ENCODE assay signal across 10 cellular contexts in the genomic region with DNA sequence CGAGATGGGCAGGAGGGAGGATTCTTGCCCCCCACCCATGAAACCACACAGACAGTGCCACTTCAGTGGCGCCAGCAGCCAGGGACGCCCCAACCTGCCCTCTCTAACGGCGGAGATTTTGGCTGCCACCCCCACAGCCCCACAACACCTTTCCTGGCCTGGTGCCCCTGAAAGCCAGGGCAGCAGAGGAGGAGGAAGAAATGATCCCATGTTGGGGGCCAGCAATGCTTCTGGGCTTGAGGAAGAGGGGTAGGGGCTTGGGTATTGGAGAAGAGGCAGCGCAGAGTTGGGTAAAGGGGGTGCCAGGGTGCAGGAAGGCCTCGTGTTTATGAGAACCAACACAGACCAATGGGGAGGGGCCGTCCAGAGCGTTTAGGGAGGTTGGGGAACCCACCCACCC. TPM values are rescaled to one million over a fixed set of nuclear protein-coding genes. Genes with fewer than 3 reads are reported as not detected.
DNase-seq lines count a peak whose midpoint lies in the region; ATAC-seq and TF ChIP-seq lines count a peak whose summit lies in the region.
"Had no signal": no experiment of that assay in that cellular context is flagged by ENCODE, and none has a peak within 500 bp of the region (broad histone marks: within the 10 kb centered on the region; RNA-seq: fewer than 3 reads in every experiment).

No MANE protein-coding gene starts in this region.

- no peak for ATAC-seq in activated T-cell treated with anti-CD3 and anti-CD28 coated beads, Interleukin-2, amount 50 U/mL, for 72 hours (replicated peaks in 1 of 2)
- no peak for ATAC-seq in lower lobe of right lung
- ATAC-seq: left ventricle myocardium superior had no signal

- peaks cover 60% of the 10 kb centered on the region for H3K4me1 ChIP-seq in lower lobe of right lung
- H3K4me1 ChIP-seq in transverse colon, result peaks cover 45 to 63% (median 55%) of the 10 kb centered on the region in 4 donors

- peak overlapping the region; percentile 98 for H3K27ac Mint-ChIP-seq in activated T-cell treated with anti-CD3 and anti-CD28 coated beads, Interleukin-2, amount 50 U/mL, for 72 hours
- peak overlapping the region; percentile 68 for H3K27ac Mint-ChIP-seq in activated T-helper 2 cell treated with anti-CD3 and anti-CD28 coated beads, Interferon-gamma antibody, Interleukin-2, Interleukin-4, amounts not matched to agents 10 μg/mL and 5 μg/mL and 100 μg/mL, durations not matched to agents 14 hours and 24 hours and 36 hours

- H3K27me3 ChIP-seq in lower lobe of right lung (ENCODE audit: low read depth), result no peaks in the 10 kb centered on the region
- no peaks in the 10 kb centered on the region for H3K27me3 ChIP-seq in transverse colon

- H3K9me3 ChIP-seq in lower lobe of right lung (no peaks in the 10 kb centered on the region), transverse colon (no peaks in the 10 kb centered on the region)

- H3K4me3 ChIP-seq in lower lobe of right lung (peak overlapping the region; percentile 84), transverse colon (peak overlapping the region in 1 of 4 donors; percentile 90)

- WGBS in transverse colon (ENCODE audit: low coverage in 1 of 2), 2 donors, result 71 to 84% methylated on average over 4 to 9 of the region's 9 CpGs

- TF ChIP-seq POLR2A in transverse colon (IDR thresholded peaks at IDR 0.05), result no peak

- no peaks in the 10 kb centered on the region for H3K27me3 Mint-ChIP-seq in activated T-cell treated with anti-CD3 and anti-CD28 coated beads, Interleukin-2, amount 50 U/mL, for 72 hours (ENCODE audit: low read depth)
- H3K27me3 Mint-ChIP-seq in activated T-helper 2 cell treated with anti-CD3 and anti-CD28 coated beads, Interferon-gamma antibody, Interleukin-2, Interleukin-4, amounts not matched to agents 10 μg/mL and 5 μg/mL and 100 μg/mL, durations not matched to agents 14 hours and 24 hours and 36 hours (ENCODE audit: low read depth), result no peaks in the 10 kb centered on the region

- H3K4me3 Mint-ChIP-seq in activated T-cell treated with anti-CD3 and anti-CD28 coated beads, Interleukin-2, amount 50 U/mL, for 72 hours, result peak overlapping the region; percentile 90 to 97
- peak overlapping the region; percentile 94 for H3K4me3 Mint-ChIP-seq in activated T-helper 2 cell treated with anti-CD3 and anti-CD28 coated beads, Interferon-gamma antibody, Interleukin-2, Interleukin-4, amounts not matched to agents 10 μg/mL and 5 μg/mL and 100 μg/mL, durations not matched to agents 14 hours and 24 hours and 36 hours (ENCODE audit: low read depth)

- H3K27ac ChIP-seq in lower lobe of right lung (peak overlapping the region; percentile 36), transverse colon (peak overlapping the region; percentile 84 to 88 (median 87))

- H3K4me1 Mint-ChIP-seq in activated T-cell treated with anti-CD3 and anti-CD28 coated beads, Interleukin-2, amount 50 U/mL, for 72 hours (ENCODE audit: low read depth), result peaks cover 49% of the 10 kb centered on the region
- H3K4me1 Mint-ChIP-seq in activated T-helper 2 cell treated with anti-CD3 and anti-CD28 coated beads, Interferon-gamma antibody, Interleukin-2, Interleukin-4, amounts not matched to agents 10 μg/mL and 5 μg/mL and 100 μg/mL, durations not matched to agents 14 hours and 24 hours and 36 hours (ENCODE audit: low read depth), result peaks cover 18% of the 10 kb centered on the region

- peaks cover 0 to 2% of the 10 kb centered on the region in 2 donors for H3K9me3 Mint-ChIP-seq in activated T-cell treated with anti-CD3 and anti-CD28 coated beads, Interleukin-2, amount 50 U/mL, for 72 hours
- H3K9me3 Mint-ChIP-seq in activated T-helper 2 cell treated with anti-CD3 and anti-CD28 coated beads, Interferon-gamma antibody, Interleukin-2, Interleukin-4, amounts not matched to agents 10 μg/mL and 5 μg/mL and 100 μg/mL, durations not matched to agents 14 hours and 24 hours and 36 hours, result no peaks in the 10 kb centered on the region

- TF ChIP-seq EP300 in transverse colon (IDR thresholded peaks at IDR 0.05; ENCODE audit: low read depth), result no peak

- no peak for DNase-seq in activated T-cell treated with anti-CD3 and anti-CD28 coated beads, Interleukin-2, amount 50 U/mL, for 72 hours
- no peak for DNase-seq in activated T-cell treated with anti-CD3 and anti-CD28 coated beads, Interleukin-2, amount 50 U/mL, for 48 hours
- DNase-seq in activated T-helper 2 cell treated with anti-CD3 and anti-CD28 coated beads, Interferon-gamma antibody, Interleukin-2, Interleukin-4, amounts not matched to agents 10 μg/mL and 5 μg/mL and 100 μg/mL, durations not matched to agents 14 hours and 24 hours and 36 hours (ENCODE audit: low spot score), result no peak
- no peak for DNase-seq in lower lobe of right lung
- no peak for DNase-seq in transverse colon
- no peak for DNase-seq in GF-D8 (lab: John Stamatoyannopoulos, UW)
- no peak for DNase-seq in A172 (ENCODE audit: low spot score)
- DNase-seq in NOMO-1 (lab: John Stamatoyannopoulos, UW; ENCODE audit: unreplicated experiment in 2 of 2), result no peak
- DNase-seq: left ventricle myocardium superior, SIG-M5 had no signal

- TF ChIP-seq CTCF in lower lobe of right lung (IDR thresholded peaks at IDR 0.05) (no peak), transverse colon (IDR thresholded peaks at IDR 0.05) (no peak)

- peaks cover 6% of the 10 kb centered on the region for H3K36me3 ChIP-seq in lower lobe of right lung
- no peaks in the 10 kb centered on the region for H3K36me3 ChIP-seq in transverse colon

- peaks cover 0 to 3% of the 10 kb centered on the region in 2 donors for H3K36me3 Mint-ChIP-seq in activated T-cell treated with anti-CD3 and anti-CD28 coated beads, Interleukin-2, amount 50 U/mL, for 72 hours (ENCODE audit: insufficient read depth in 2 of 2)
- peaks cover 11% of the 10 kb centered on the region for H3K36me3 Mint-ChIP-seq in activated T-helper 2 cell treated with anti-CD3 and anti-CD28 coated beads, Interferon-gamma antibody, Interleukin-2, Interleukin-4, amounts not matched to agents 10 μg/mL and 5 μg/mL and 100 μg/mL, durations not matched to agents 14 hours and 24 hours and 36 hours (ENCODE audit: low read depth)

- intact Hi-C loops in activated T-helper 2 cell treated with anti-CD3 and anti-CD28 coated beads, Interferon-gamma antibody, Interleukin-2, Interleukin-4, amounts not matched to agents 10 μg/mL and 5 μg/mL and 100 μg/mL, durations not matched to agents 14 hours and 24 hours and 36 hours (cut with micrococcal nuclease), result no loop called here
- intact Hi-C loops in lower lobe of right lung (cut with DNase I) (no loop called here), transverse colon (cut with DNase I; ENCODE audit: low total_unique reads) (no loop called here)

- in situ Hi-C loops in transverse colon (cut with MboI; ENCODE audit: low pct_ligation_motif_present in 1 of 4, low pct_unique_long_range_greater_than_20kb in 1 of 4, low sequenced_read_pairs in 3 of 4), result loop anchor here in 1 of 4 donors (25.0 kb wide), 1 partner anchor 91 kb away; no protein-coding TSS in a partner anchor

RNA-seq across cellular contexts. Expression of gene MLLT1, which starts 1.7 kb away (rescaled TPM):
- 10 to 100 TPM; 39.9 to 44.5 TPM for total RNA-seq in activated T-cell treated with anti-CD3 and anti-CD28 coated beads, Interleukin-2, amount 50 U/mL, for 72 hours
- 58.7 and 61.8 TPM in 2 replicates for total RNA-seq in activated T-helper 2 cell treated with anti-CD3 and anti-CD28 coated beads, Interferon-gamma antibody, Interleukin-2, Interleukin-4, amounts not matched to agents 10 μg/mL and 5 μg/mL and 100 μg/mL, durations not matched to agents 14 hours and 24 hours and 36 hours
- 61.9 TPM for total RNA-seq in lower lobe of right lung
- total RNA-seq in transverse colon, result 10 to 100 TPM; 12.3 to 34.6 (median 19.7) TPM
- total RNA-seq in A172 (2014; rRNA removed; shearing (Covaris generic)), result 14.4 and 16.1 TPM in 2 replicates

RNA-seq across cellular contexts. Expression of gene ACER1, which starts 55.4 kb away (rescaled TPM):
- total RNA-seq in activated T-cell treated with anti-CD3 and anti-CD28 coated beads, Interleukin-2, amount 50 U/mL, for 72 hours, result under 1 TPM in 1 of 2 donors, not detected in 1; 0.34 TPM
- total RNA-seq in activated T-helper 2 cell treated with anti-CD3 and anti-CD28 coated beads, Interferon-gamma antibody, Interleukin-2, Interleukin-4, amounts not matched to agents 10 μg/mL and 5 μg/mL and 100 μg/mL, durations not matched to agents 14 hours and 24 hours and 36 hours, result 0.11 TPM in 2 replicates
- total RNA-seq in lower lobe of right lung (not detected), transverse colon (1 to 10 TPM in 1 of 4 donors, not detected in 3; 9.2 TPM)
- total RNA-seq in A172 (2014; rRNA removed; shearing (Covaris generic)), result not detected in 2 replicates
- total RNA-seq: left ventricle myocardium superior had no signal
